Comparison of ENCODE assay signal across 19 cellular contexts in genomic region chr14:22540811-22541360, GRCh38. TPM values are rescaled to one million over a fixed set of nuclear protein-coding genes. Genes with fewer than 3 reads are reported as not detected.
A peak's percentile ranks its signal among the peaks of the same experiment; 100 is the strongest.
DNase-seq lines count a peak whose midpoint lies in the region; ATAC-seq, FAIRE-seq and TF ChIP-seq lines count a peak whose summit lies in the region.
"Had no signal": no experiment of that assay in that cellular context is flagged by ENCODE, and none has a peak within 500 bp of the region (broad histone marks: within the 10 kb centered on the region; RNA-seq: fewer than 3 reads in every experiment).

No MANE protein-coding gene starts in this region.

- no peaks in the 10 kb centered on the region for H3K27me3 ChIP-seq in CD4-positive, CD25-positive, alpha-beta regulatory T cell (ENCODE audit: control insufficient read depth, insufficient read depth, low read length)
- no peaks in the 10 kb centered on the region for H3K27me3 ChIP-seq in keratinocyte (ENCODE audit: control insufficient read depth, extremely low read depth, insufficient read depth, low read length)
- H3K27me3 ChIP-seq: colonic mucosa, hepatocyte, pancreas, tibial artery had no signal

- H3K4me1 ChIP-seq in CD4-positive, CD25-positive, alpha-beta regulatory T cell (ENCODE audit: control insufficient read depth, insufficient read depth, low read length, poor library complexity, severe bottlenecking) = peaks cover 100% of the 10 kb centered on the region
- peaks cover 32% of the 10 kb centered on the region for H3K4me1 ChIP-seq in keratinocyte (ENCODE audit: control insufficient read depth, extremely low read depth, insufficient read depth, low read length)
- H3K4me1 ChIP-seq: colonic mucosa, pancreas had no signal

- H2AFZ ChIP-seq in keratinocyte (ENCODE audit: control insufficient read depth, low read length) = no peak overlapping the region
- H2AFZ ChIP-seq: hepatocyte had no signal

- no peak for TF ChIP-seq CTCF in activated CD8-positive, alpha-beta T cell treated with anti-CD3 and anti-CD28 coated beads for 36 hours (IDR thresholded peaks at IDR 0.05)
- no peak for TF ChIP-seq CTCF in keratinocyte (optimal IDR thresholded peaks at IDR 0.05 in 1 of 3, IDR thresholded peaks at IDR 0.05 in 1 of 3, conservative IDR thresholded peaks at IDR 0.05 in 1 of 3; ENCODE audit: extremely low read depth in 1 of 3, insufficient read depth in 2 of 3, low read length in 3 of 3)
- no peak for TF ChIP-seq CTCF in GM10266 (IDR thresholded peaks at IDR 0.05; ENCODE audit: control insufficient read depth, insufficient read depth, low read depth, missing control alignments)

- H3K36me3 Mint-ChIP-seq in activated CD4-positive, alpha-beta T cell treated with anti-CD3 and anti-CD28 coated beads, Interleukin-2, amount 10 ng/mL, durations not matched to agents 7 days and 5 days (ENCODE audit: low read depth) = peaks cover 97% of the 10 kb centered on the region
- H3K36me3 Mint-ChIP-seq in CD4-positive, CD25-positive, alpha-beta regulatory T cell = peaks cover 93% of the 10 kb centered on the region
- H3K36me3 Mint-ChIP-seq in activated CD8-positive, alpha-beta T cell treated with anti-CD3 and anti-CD28 coated beads for 36 hours (ENCODE audit: low read depth) = peaks cover 97% of the 10 kb centered on the region

- H3K79me2 ChIP-seq in keratinocyte (ENCODE audit: control insufficient read depth, insufficient read depth, low read length) = no peaks in the 10 kb centered on the region
- H3K79me2 ChIP-seq: hepatocyte had no signal

- no peak overlapping the region for H3K9ac ChIP-seq in keratinocyte (ENCODE audit: control insufficient read depth, extremely low read depth, insufficient read depth, low read length)

- H3K4me3 ChIP-seq in CD4-positive, CD25-positive, alpha-beta regulatory T cell (ENCODE audit: low read depth, low read length) = peak overlapping the region; percentile 90
- no peak overlapping the region for H3K4me3 ChIP-seq in keratinocyte (ENCODE audit: control insufficient read depth in 2 of 3, extremely low read depth in 1 of 3, insufficient read depth in 2 of 3, low read depth in 1 of 3, low read length in 3 of 3)
- H3K4me3 ChIP-seq: A549, colonic mucosa, hepatocyte, pancreas, tibial artery had no signal

- H3K36me3 ChIP-seq in CD4-positive, CD25-positive, alpha-beta regulatory T cell (ENCODE audit: control insufficient read depth, insufficient read depth, low read length) = peaks cover 93% of the 10 kb centered on the region
- H3K36me3 ChIP-seq in keratinocyte (ENCODE audit: control insufficient read depth in 2 of 2, extremely low read depth in 1 of 2, insufficient read depth in 2 of 2, low read length in 2 of 2) = no peaks in the 10 kb centered on the region
- H3K36me3 ChIP-seq: colonic mucosa, pancreas, tibial artery had no signal

- ATAC-seq in CD4-positive, CD25-positive, alpha-beta regulatory T cell (ENCODE audit: low read depth in 2 of 2) = no peak
- ATAC-seq in activated CD8-positive, alpha-beta T cell treated with anti-CD3 and anti-CD28 coated beads for 36 hours = no peak
- ATAC-seq in HG02884 (IDR thresholded peaks at IDR 0.05; ENCODE audit: unreplicated experiment) = no peak
- ATAC-seq in HG03095 (IDR thresholded peaks at IDR 0.05; ENCODE audit: unreplicated experiment) = no peak
- ATAC-seq: A549, pancreas had no signal

- no peaks in the 10 kb centered on the region for H3K9me3 Mint-ChIP-seq in activated CD4-positive, alpha-beta T cell treated with anti-CD3 and anti-CD28 coated beads, Interleukin-2, amount 10 ng/mL, durations not matched to agents 7 days and 5 days
- H3K9me3 Mint-ChIP-seq in CD4-positive, CD25-positive, alpha-beta regulatory T cell = no peaks in the 10 kb centered on the region
- no peaks in the 10 kb centered on the region for H3K9me3 Mint-ChIP-seq in activated CD8-positive, alpha-beta T cell treated with anti-CD3 and anti-CD28 coated beads for 36 hours

- H3K27ac Mint-ChIP-seq in activated CD4-positive, alpha-beta T cell treated with anti-CD3 and anti-CD28 coated beads, Interleukin-2, amount 10 ng/mL, durations not matched to agents 7 days and 5 days = peak overlapping the region; percentile 91
- peak overlapping the region; percentile 97 to 100 (median 99) for H3K27ac Mint-ChIP-seq in CD4-positive, CD25-positive, alpha-beta regulatory T cell
- H3K27ac Mint-ChIP-seq in activated CD8-positive, alpha-beta T cell treated with anti-CD3 and anti-CD28 coated beads for 36 hours = peak overlapping the region; percentile 94

- no peaks in the 10 kb centered on the region for H3K9me3 ChIP-seq in CD4-positive, CD25-positive, alpha-beta regulatory T cell (ENCODE audit: control insufficient read depth in 2 of 2, low read length in 2 of 2)
- H3K9me3 ChIP-seq in keratinocyte (ENCODE audit: control insufficient read depth, low read depth, low read length) = no peaks in the 10 kb centered on the region
- H3K9me3 ChIP-seq: A549, colonic mucosa, pancreas, tibial artery had no signal

- no peaks in the 10 kb centered on the region for H3K27me3 Mint-ChIP-seq in activated CD4-positive, alpha-beta T cell treated with anti-CD3 and anti-CD28 coated beads, Interleukin-2, amount 10 ng/mL, durations not matched to agents 7 days and 5 days
- H3K27me3 Mint-ChIP-seq in CD4-positive, CD25-positive, alpha-beta regulatory T cell = no peaks in the 10 kb centered on the region
- H3K27me3 Mint-ChIP-seq in activated CD8-positive, alpha-beta T cell treated with anti-CD3 and anti-CD28 coated beads for 36 hours = no peaks in the 10 kb centered on the region

- dilution Hi-C loops in keratinocyte (cut with MboI; ENCODE audit: extremely low pct_ligation_motif_present, low sequenced_read_pairs) = no loop called here

- no peak for DNase-seq in activated CD4-positive, alpha-beta T cell treated with anti-CD3 and anti-CD28 coated beads, Interleukin-2, amount 10 ng/mL, durations not matched to agents 7 days and 5 days
- DNase-seq in activated CD4-positive, alpha-beta T cell treated with anti-CD3 and anti-CD28 coated beads for 4 hours = no peak
- DNase-seq in CD4-positive, CD25-positive, alpha-beta regulatory T cell = peak in 1 of 3 donors; percentile 74
- peak; percentile 22 for DNase-seq in activated CD8-positive, alpha-beta T cell treated with anti-CD3 and anti-CD28 coated beads for 36 hours
- DNase-seq in keratinocyte (ENCODE audit: low read depth, low spot score) = no peak
- no peak for DNase-seq in GM10266 (ENCODE audit: extremely low spot score)
- DNase-seq: activated CD4-positive, alpha-beta T cell treated with anti-CD3 and anti-CD28 coated beads for 1 hour; colonic mucosa; DMS79; kidney; mammary epithelial cell; NCI-H1436 treated with DMSO at 0.1 percent for 48 hours; pancreas; T1000; tibial artery had no signal

- H3K9me1 ChIP-seq in keratinocyte (ENCODE audit: control insufficient read depth, extremely low read depth, insufficient read depth, low read length) = no peaks in the 10 kb centered on the region

- peak overlapping the region; percentile 30 for H3K4me2 ChIP-seq in keratinocyte (ENCODE audit: control insufficient read depth, extremely low read depth, insufficient read depth, low read depth, low read length)
- H3K4me2 ChIP-seq: A549, hepatocyte had no signal

- intact Hi-C loops in activated CD8-positive, alpha-beta T cell treated with anti-CD3 and anti-CD28 coated beads for 36 hours (cut with micrococcal nuclease) = loop anchor here (10.0 kb wide), 1 partner anchor 1276 kb away; the partner anchor contains the start of gene HNRNPC

- no peak for FAIRE-seq in keratinocyte (lab: Jason Lieb, UNC)
- FAIRE-seq: A549, kidney, pancreas had no signal

- peaks cover 94% of the 10 kb centered on the region for H3K4me1 Mint-ChIP-seq in activated CD4-positive, alpha-beta T cell treated with anti-CD3 and anti-CD28 coated beads, Interleukin-2, amount 10 ng/mL, durations not matched to agents 7 days and 5 days
- peaks cover 44 to 98% (median 84%) of the 10 kb centered on the region in 4 donors for H3K4me1 Mint-ChIP-seq in CD4-positive, CD25-positive, alpha-beta regulatory T cell
- H3K4me1 Mint-ChIP-seq in activated CD8-positive, alpha-beta T cell treated with anti-CD3 and anti-CD28 coated beads for 36 hours (ENCODE audit: low read depth) = peaks cover 90% of the 10 kb centered on the region

- CTCF ChIA-PET in activated CD4-positive, alpha-beta T cell treated with anti-CD3 and anti-CD28 coated beads, Interleukin-2, amount 10 ng/mL, durations not matched to agents 7 days and 5 days (lab: Charles Lee) = interaction anchor here (1.0 to 7.3 kb wide), 7 partner anchors 10 to 623 kb away, joined by 3 to 55 read pairs (median 18); no protein-coding TSS in a partner anchor
- CTCF ChIA-PET in activated CD8-positive, alpha-beta T cell treated with anti-CD3 and anti-CD28 coated beads for 36 hours (lab: Charles Lee) = interaction anchor here (0.6 to 4.8 kb wide), 15 partner anchors 8 to 691 kb away, joined by 3 to 34 read pairs (median 4); no protein-coding TSS in a partner anchor

- POLR2A ChIA-PET in activated CD4-positive, alpha-beta T cell treated with anti-CD3 and anti-CD28 coated beads, Interleukin-2, amount 10 ng/mL, durations not matched to agents 7 days and 5 days (lab: Charles Lee) = interaction anchor here (1.3 to 1.6 kb wide), 2 partner anchors 14 to 15 kb away, joined by 4 to 9 read pairs; no protein-coding TSS in a partner anchor
- POLR2A ChIA-PET in activated CD8-positive, alpha-beta T cell treated with anti-CD3 and anti-CD28 coated beads for 36 hours (lab: Charles Lee) = interaction anchor here (0.6 to 20.6 kb wide), 12 partner anchors 10 to 693 kb away, joined by 3 to 1006 read pairs (median 5); no protein-coding TSS in a partner anchor

- no peaks in the 10 kb centered on the region for H4K20me1 ChIP-seq in keratinocyte (ENCODE audit: control insufficient read depth, extremely low read depth, insufficient read depth, low read length)

- peak overlapping the region; percentile 99 for H3K27ac ChIP-seq in CD4-positive, CD25-positive, alpha-beta regulatory T cell (ENCODE audit: insufficient read depth, low read length, poor library complexity, severe bottlenecking)
- H3K27ac ChIP-seq in keratinocyte (ENCODE audit: control insufficient read depth, insufficient read depth, low read length) = no peak overlapping the region
- H3K27ac ChIP-seq: colonic mucosa, hepatocyte, pancreas, tibial artery had no signal

- peak overlapping the region; percentile 77 for H3K4me3 Mint-ChIP-seq in activated CD4-positive, alpha-beta T cell treated with anti-CD3 and anti-CD28 coated beads, Interleukin-2, amount 10 ng/mL, durations not matched to agents 7 days and 5 days
- peak overlapping the region; percentile 82 to 97 (median 88) for H3K4me3 Mint-ChIP-seq in CD4-positive, CD25-positive, alpha-beta regulatory T cell
- peak overlapping the region; percentile 79 for H3K4me3 Mint-ChIP-seq in activated CD8-positive, alpha-beta T cell treated with anti-CD3 and anti-CD28 coated beads for 36 hours

RNA-seq across cellular contexts. Expression of gene DAD1, which starts 48.1 kb away (rescaled TPM):
- total RNA-seq in activated CD4-positive, alpha-beta T cell treated with anti-CD3 and anti-CD28 coated beads, Interleukin-2, amount 10 ng/mL, durations not matched to agents 7 days and 5 days = 100 to 1,000 TPM; 169 to 233 TPM
- 81.8 TPM for total RNA-seq in CD4-positive, CD25-positive, alpha-beta regulatory T cell
- polyA plus RNA-seq in CD4-positive, CD25-positive, alpha-beta regulatory T cell = 100 to 1,000 TPM; 630 to 720 (median 697) TPM
- total RNA-seq in activated CD8-positive, alpha-beta T cell treated with anti-CD3 and anti-CD28 coated beads for 36 hours = 100 to 1,000 TPM; 194 to 196 TPM
- polyA plus RNA-seq in keratinocyte = 351 to 437 TPM (median 369 TPM) in 3 replicates
- polyA plus RNA-seq in keratinocyte (2011; ENCODE audit: low read depth) = 97.1 TPM
- polyA plus RNA-seq in keratinocyte (2011; cell fraction: cytosol; rRNA removed) = 431 and 472 TPM in 2 replicates
- polyA plus RNA-seq in keratinocyte (2011; cell fraction: nucleus; rRNA removed) = 304 and 366 TPM in 2 replicates
- polyA plus RNA-seq in keratinocyte (2012; ENCODE audit: low replicate concordance) = 283 and 302 TPM in 2 replicates
- 168 to 246 TPM (median 203 TPM) in 3 replicates for polyA minus RNA-seq in keratinocyte
- 148 TPM for polyA minus RNA-seq in keratinocyte (2011; cell fraction: cytosol; rRNA and poly(A)+ RNA removed)
- polyA minus RNA-seq in keratinocyte (2011; cell fraction: nucleus; rRNA and poly(A)+ RNA removed) = 62.1 and 69.0 TPM in 2 replicates

RNA-seq across cellular contexts. Expression of gene ABHD4, which starts 57.2 kb away (rescaled TPM):
- 10 to 100 TPM in 1 of 2 experiments, 1 to 10 TPM in 1; 8.3 to 10.4 TPM for total RNA-seq in activated CD4-positive, alpha-beta T cell treated with anti-CD3 and anti-CD28 coated beads, Interleukin-2, amount 10 ng/mL, durations not matched to agents 7 days and 5 days
- total RNA-seq in CD4-positive, CD25-positive, alpha-beta regulatory T cell = 10.1 TPM
- polyA plus RNA-seq in CD4-positive, CD25-positive, alpha-beta regulatory T cell = 10 to 100 TPM; 10.2 to 13.4 (median 11.1) TPM
- total RNA-seq in activated CD8-positive, alpha-beta T cell treated with anti-CD3 and anti-CD28 coated beads for 36 hours = 1 to 10 TPM; 8.6 to 9.4 TPM
- 13.9 to 28.3 TPM (median 17.7 TPM) in 3 replicates for polyA plus RNA-seq in keratinocyte
- 3.4 TPM for polyA plus RNA-seq in keratinocyte (2011; ENCODE audit: low read depth)
- 15.9 and 17.5 TPM in 2 replicates for polyA plus RNA-seq in keratinocyte (2011; cell fraction: cytosol; rRNA removed)
- 18.0 and 19.0 TPM in 2 replicates for polyA plus RNA-seq in keratinocyte (2011; cell fraction: nucleus; rRNA removed)
- 10.5 and 15.4 TPM in 2 replicates for polyA plus RNA-seq in keratinocyte (2012; ENCODE audit: low replicate concordance)
- polyA minus RNA-seq in keratinocyte = 13.1 to 24.0 TPM (median 23.8 TPM) in 3 replicates
- polyA minus RNA-seq in keratinocyte (2011; cell fraction: cytosol; rRNA and poly(A)+ RNA removed) = 19.2 TPM
- polyA minus RNA-seq in keratinocyte (2011; cell fraction: nucleus; rRNA and poly(A)+ RNA removed) = 10.4 and 14.1 TPM in 2 replicates
